ENCODE assay signal across 8 cellular contexts in genomic region chr6:4134841-4135664, GRCh38. TPM values are rescaled to one million over a fixed set of nuclear protein-coding genes. Genes with fewer than 3 reads are reported as not detected.
DNase-seq lines count a peak whose midpoint lies in the region; ATAC-seq and TF ChIP-seq lines count a peak whose summit lies in the region.

ECI2 (minus strand) TSS chr6:4135575; CDS start chr6:4135560, 15 bp downstream.

- peaks cover 17% of the 10 kb centered on the region for H3K9me3 Mint-ChIP-seq in GM23338
- no peaks in the 10 kb centered on the region for H3K9me3 Mint-ChIP-seq in T-helper 1 cell treated with Interleukin-12 subunit alpha and Interleukin-12 subunit beta and Interleukin-4 antibody, amounts not matched to agents 30 μg/mL and 1 μg/mL, for 36 hours

- peak within 1 kb of the TSS; percentile 92 for H2AFZ ChIP-seq in GM23338
- H2AFZ ChIP-seq in Karpas-422 (ENCODE audit: low read length): peak within 1 kb of the TSS; percentile 98

- H3K4me2 ChIP-seq in GM23338: peak within 1 kb of the TSS; percentile 79
- peak within 1 kb of the TSS; percentile 98 for H3K4me2 ChIP-seq in Karpas-422 (ENCODE audit: low read depth, low read length, poor library complexity, severe bottlenecking)

- no peaks in the 10 kb centered on the region for H3K9me2 ChIP-seq in GM23338 (ENCODE audit: insufficient read depth)
- no peaks in the 10 kb centered on the region for H3K9me2 ChIP-seq in Karpas-422 (replicated peaks; ENCODE audit: insufficient read depth, low read length)

- peaks cover 4% of the 10 kb centered on the region for H3K27me3 Mint-ChIP-seq in GM23338 (ENCODE audit: insufficient read depth, low read depth, poor library complexity)
- no peaks in the 10 kb centered on the region for H3K27me3 Mint-ChIP-seq in T-helper 1 cell treated with Interleukin-12 subunit alpha and Interleukin-12 subunit beta and Interleukin-4 antibody, amounts not matched to agents 30 μg/mL and 1 μg/mL, for 36 hours (ENCODE audit: low read depth)

- DNase-seq in GM23338 (ENCODE audit: low spot score) (peak; percentile 83), Karpas-422 (peak; percentile 69), brain microvascular endothelial cell (no peak), skeletal muscle cell (ENCODE audit: low read depth) (no peak), NCI-H2107 treated with DMSO at 0.1 percent for 48 hours (lab: John Stamatoyannopoulos, UW; ENCODE audit: unreplicated experiment) (no peak)

- peaks cover 27% of the 10 kb centered on the region for H3K4me1 Mint-ChIP-seq in GM23338
- H3K4me1 Mint-ChIP-seq in T-helper 1 cell treated with Interleukin-12 subunit alpha and Interleukin-12 subunit beta and Interleukin-4 antibody, amounts not matched to agents 30 μg/mL and 1 μg/mL, for 36 hours (ENCODE audit: low read depth): peaks cover 20% of the 10 kb centered on the region

- H3K36me3 ChIP-seq in ES-I3 (ENCODE audit: insufficient read depth, low read length) (peaks cover 16% of the 10 kb centered on the region), GM23338 (ENCODE audit: insufficient read depth) (peaks cover 14% of the 10 kb centered on the region), Karpas-422 (ENCODE audit: insufficient read depth, low read length) (no peaks in the 10 kb centered on the region), brain microvascular endothelial cell (replicated peaks) (peaks cover 10% of the 10 kb centered on the region)

- peak; percentile 72 for ATAC-seq in GM23338

- H3K79me2 ChIP-seq in GM23338 (replicated peaks; ENCODE audit: insufficient read depth) (peaks cover 25% of the 10 kb centered on the region), Karpas-422 (ENCODE audit: low read length) (no peaks in the 10 kb centered on the region)

- H3K27ac Mint-ChIP-seq in GM23338: peak within 1 kb of the TSS; percentile 97
- peak within 1 kb of the TSS; percentile 85 for H3K27ac Mint-ChIP-seq in T-helper 1 cell treated with Interleukin-12 subunit alpha and Interleukin-12 subunit beta and Interleukin-4 antibody, amounts not matched to agents 30 μg/mL and 1 μg/mL, for 36 hours

- H3K4me1 ChIP-seq in ES-I3 (ENCODE audit: insufficient read depth, low read length) (peaks cover 14% of the 10 kb centered on the region), GM23338 (ENCODE audit: insufficient read depth) (peaks cover 19% of the 10 kb centered on the region), Karpas-422 (ENCODE audit: low read length) (peaks cover 24% of the 10 kb centered on the region)

- H3F3A ChIP-seq in GM23338 (replicated peaks; ENCODE audit: low read depth): 0 out of 2 replicates have a peak, but pooled peaks cover 5% of the 10 kb centered on the region

- in situ Hi-C loops in brain microvascular endothelial cell (cut with HindIII; ENCODE audit: low pct_ligation_motif_present, low sequenced_read_pairs): no loop called here

- peak within 1 kb of the TSS; percentile 98 for H3K9ac ChIP-seq in ES-I3 (ENCODE audit: low read depth, low read length)
- H3K9ac ChIP-seq in Karpas-422 (ENCODE audit: low read length): peak within 1 kb of the TSS; percentile 80

- peak within 1 kb of the TSS; percentile 81 for H3K4me3 Mint-ChIP-seq in GM23338
- peak within 1 kb of the TSS; percentile 87 for H3K4me3 Mint-ChIP-seq in T-helper 1 cell treated with Interleukin-12 subunit alpha and Interleukin-12 subunit beta and Interleukin-4 antibody, amounts not matched to agents 30 μg/mL and 1 μg/mL, for 36 hours

- H3K27ac ChIP-seq in GM23338 (ENCODE audit: low read depth) (peak within 1 kb of the TSS; percentile 30), Karpas-422 (ENCODE audit: low read length) (no peak within 1 kb of the TSS), brain microvascular endothelial cell (peak within 1 kb of the TSS; percentile 87)

- TF ChIP-seq CTCF in GM23338 (conservative IDR thresholded peaks at IDR 0.05; ENCODE audit: low read depth in 2 of 2) (no peak), brain microvascular endothelial cell (IDR thresholded peaks at IDR 0.05; ENCODE audit: low read depth, low read length, missing control alignments) (no peak)

- H3K27me3 ChIP-seq in GM23338 (ENCODE audit: insufficient read depth): no peaks in the 10 kb centered on the region
- H3K27me3 ChIP-seq in Karpas-422 (ENCODE audit: low read length): no peaks in the 10 kb centered on the region; the same call in 1 of the 2 replicates
- no peaks in the 10 kb centered on the region for H3K27me3 ChIP-seq in brain microvascular endothelial cell (replicated peaks)

- peaks cover 9% of the 10 kb centered on the region for H3K9me3 ChIP-seq in ES-I3 (ENCODE audit: control insufficient read depth, insufficient read depth, low read length)
- no peaks in the 10 kb centered on the region for H3K9me3 ChIP-seq in Karpas-422 (ENCODE audit: low read length)

- H3K4me3 ChIP-seq in GM23338 (peak within 1 kb of the TSS; percentile 89), Karpas-422 (ENCODE audit: low read length) (peak within 1 kb of the TSS; percentile 87), brain microvascular endothelial cell (ENCODE audit: low read depth, low read length) (peak within 1 kb of the TSS; percentile 86), iPS-11a (ENCODE audit: low read depth, low read length) (peak within 1 kb of the TSS; percentile 81), skeletal muscle cell (ENCODE audit: low read depth, low read length) (peak within 1 kb of the TSS; percentile 86)

- peaks cover 36% of the 10 kb centered on the region for H3K36me3 Mint-ChIP-seq in GM23338 (ENCODE audit: low read depth)
- H3K36me3 Mint-ChIP-seq in T-helper 1 cell treated with Interleukin-12 subunit alpha and Interleukin-12 subunit beta and Interleukin-4 antibody, amounts not matched to agents 30 μg/mL and 1 μg/mL, for 36 hours (ENCODE audit: low read depth): peaks cover 18% of the 10 kb centered on the region

- H4K20me1 ChIP-seq in GM23338 (replicated peaks; ENCODE audit: insufficient read depth): 0 out of 2 replicates have a peak, but pooled peaks cover 4% of the 10 kb centered on the region
- H4K20me1 ChIP-seq in Karpas-422 (ENCODE audit: insufficient read depth, low read depth, low read length): no peaks in the 10 kb centered on the region

TF ChIP-seq in GM23338, 12 proteins besides CTCF, POLR2A, EP300 and RAD21:
- TF ChIP-seq POLR2AphosphoS5 (IDR thresholded peaks at IDR 0.05; ENCODE audit: low read depth): peak; percentile 58
- TF ChIP-seq EZH2 (IDR thresholded peaks at IDR 0.05; ENCODE audit: low read depth, unreplicated experiment): no peak
TF ChIP-seq in GM23338: peak in this region for 1.

RNA-seq across cellular contexts. Expression of gene ECI2, which starts in this region (rescaled TPM):
- 60.4 and 63.7 TPM in 2 replicates for total RNA-seq in GM23338 (2014; rRNA removed; shearing (Covaris generic))
- polyA plus RNA-seq in GM23338 (2016; fragmentation: Nextera tagmentation; extraction: Ambion mirVana): 90.7 and 102 TPM in 2 replicates
- 11.0 and 12.9 TPM in 2 replicates for total RNA-seq in Karpas-422 (2014; rRNA removed; shearing (Covaris generic); ENCODE audit: low replicate concordance)

Comparison
In these comparisons a context has a peak if more than half of its experiments do, and no peak if none do; other contexts are left out.
1. DNase-seq: peak in GM23338 (single experiment) and Karpas-422 (single experiment); none in brain microvascular endothelial cell (single experiment), skeletal muscle cell (single experiment) and NCI-H2107 treated with DMSO at 0.1 percent for 48 hours (single experiment).
2. Peak in every context shown above with its lines, with median percentiles within 50 percentile points of each other: H3K4me3 ChIP-seq.